8 cellular contexts compared by ENCODE assay signal in genomic region chr17:48593126-48593829, GRCh38. TPM values are rescaled to one million over a fixed set of nuclear protein-coding genes. Genes with fewer than 3 reads are reported as not detected.
DNase-seq lines count a peak whose midpoint lies in the region; ATAC-seq and TF ChIP-seq lines count a peak whose summit lies in the region.
"Had no signal": no experiment of that assay in that cellular context is flagged by ENCODE, and none has a peak within 500 bp of the region (broad histone marks: within the 10 kb centered on the region; RNA-seq: fewer than 3 reads in every experiment).

TSS of gene HOXB5 (minus strand) at chr17:48593779. CDS start at chr17:48593682, 97 bp downstream.

- 3% methylated on average over 21 of the region's 50 CpGs for WGBS in esophagus muscularis mucosa

- peak within 1 kb of the TSS; percentile 56 for H3K4me3 Mint-ChIP-seq in GM23338

- in situ Hi-C loops in gastrocnemius medialis (cut with MboI; ENCODE audit: low sequenced_read_pairs in 4 of 4): loop anchor here in 3 of 4 donors (10.0 kb wide), 2 partner anchors 248 to 258 kb away; no protein-coding TSS in a partner anchor

- H4K20me1 ChIP-seq in GM23338 (replicated peaks; ENCODE audit: insufficient read depth): peaks cover 43% of the 10 kb centered on the region
- peaks cover under 1% of the 10 kb centered on the region; the same call in 1 of the 2 replicates for H4K20me1 ChIP-seq in PC-3 (ENCODE audit: low read length)

- H3K36me3 Mint-ChIP-seq in GM23338 (ENCODE audit: low read depth): peaks cover 3% of the 10 kb centered on the region; the same call in 1 of the 3 replicates

- H3K9me3 ChIP-seq in PC-3 (ENCODE audit: low read length) (no peaks in the 10 kb centered on the region), esophagus muscularis mucosa (no peaks in the 10 kb centered on the region), gastrocnemius medialis (no peaks in the 10 kb centered on the region)

- H3K9me2 ChIP-seq in GM23338 (ENCODE audit: insufficient read depth) (no peaks in the 10 kb centered on the region), PC-3 (replicated peaks; ENCODE audit: low read length) (no peaks in the 10 kb centered on the region)

- H3K4me1 ChIP-seq in GM23338 (ENCODE audit: insufficient read depth) (peaks cover 62% of the 10 kb centered on the region), PC-3 (ENCODE audit: insufficient read depth, low read length) (peaks cover 6% of the 10 kb centered on the region), esophagus muscularis mucosa (peaks cover 31 to 59% (median 52%) of the 10 kb centered on the region in 4 donors), gastrocnemius medialis (peaks cover 3 to 25% of the 10 kb centered on the region in 2 donors)

- no peak within 1 kb of the TSS for H3K27ac Mint-ChIP-seq in GM23338

- no peak for TF ChIP-seq EP300 in esophagus muscularis mucosa (IDR thresholded peaks at IDR 0.05)

- H3K4me3 ChIP-seq in GM23338 (peak within 1 kb of the TSS; percentile 37), PC-3 (ENCODE audit: low read length) (peak within 1 kb of the TSS; percentile 4; the same call in 1 of the 2 replicates), esophagus muscularis mucosa (peak within 1 kb of the TSS; percentile 54 to 64 (median 60)), gastrocnemius medialis (peak within 1 kb of the TSS; percentile 44 to 50 (median 49))

- DNase-seq in GM23338 (ENCODE audit: low spot score) (no peak), PC-3 (no peak), esophagus muscularis mucosa (ENCODE audit: extremely low spot score) (no peak), gastrocnemius medialis (no peak), MV-4-11 (lab: John Stamatoyannopoulos, UW) (no peak), GM19240 (ENCODE audit: insufficient read length, low spot score) (no peak)

- ATAC-seq in GM23338 (peak; percentile 4), PC-3 (no peak), gastrocnemius medialis (no peak), HG03571 (IDR thresholded peaks at IDR 0.05; ENCODE audit: unreplicated experiment) (no peak)

- intact Hi-C loops in PC-3 (cut with micrococcal nuclease) (no loop called here), esophagus muscularis mucosa (cut with DNase I) (loop anchor here (5.0 kb wide), 1 partner anchor 256 kb away; no protein-coding TSS in a partner anchor), gastrocnemius medialis (cut with DNase I; ENCODE audit: low total_unique reads) (loop anchor here (5.0 kb wide), 1 partner anchor 241 kb away; no protein-coding TSS in a partner anchor)

- peaks cover 43% of the 10 kb centered on the region for H3K4me1 Mint-ChIP-seq in GM23338

- H3K27ac ChIP-seq in GM23338 (ENCODE audit: low read depth) (no peak within 1 kb of the TSS), PC-3 (ENCODE audit: low read length) (no peak within 1 kb of the TSS), esophagus muscularis mucosa (replicated peaks in 1 of 4) (peak within 1 kb of the TSS; percentile 42 to 72 (median 60)), gastrocnemius medialis (peak within 1 kb of the TSS in 2 of 4 donors; percentile 2 to 47)

- no TSS peak for BruUV-seq in PC-3 (replicated peaks; lab: Mats Ljungman, UMichigan)

- H3F3A ChIP-seq in GM23338 (replicated peaks; ENCODE audit: low read depth): peaks cover 49% of the 10 kb centered on the region
- H3F3A ChIP-seq in PC-3 (ENCODE audit: low read length, unreplicated experiment): no peaks in the 10 kb centered on the region

- H3K27me3 ChIP-seq in GM23338 (ENCODE audit: insufficient read depth) (peaks cover 100% of the 10 kb centered on the region), PC-3 (ENCODE audit: low read length) (no peaks in the 10 kb centered on the region), esophagus muscularis mucosa (peaks cover 6 to 66% (median 24%) of the 10 kb centered on the region in 4 donors), gastrocnemius medialis (peaks cover 60 to 87% (median 72%) of the 10 kb centered on the region in 3 donors)

- TF ChIP-seq CTCF in GM23338 (conservative IDR thresholded peaks at IDR 0.05; ENCODE audit: low read depth in 2 of 2) (no peak), PC-3 (conservative IDR thresholded peaks at IDR 0.05; ENCODE audit: low read depth, low read length) (no peak), esophagus muscularis mucosa (IDR thresholded peaks at IDR 0.05) (no peak), gastrocnemius medialis (IDR thresholded peaks at IDR 0.05 in 4 of 5, conservative IDR thresholded peaks at IDR 0.05 in 1 of 5) (no peak)

- H3K27me3 Mint-ChIP-seq in GM23338 (ENCODE audit: insufficient read depth, low read depth, poor library complexity): peaks cover 100% of the 10 kb centered on the region

- no peak for TF ChIP-seq POLR2A in esophagus muscularis mucosa (IDR thresholded peaks at IDR 0.05; ENCODE audit: low read depth)
- no peak for TF ChIP-seq POLR2A in gastrocnemius medialis (IDR thresholded peaks at IDR 0.05)

- CTCF ChIA-PET in PC-3 (lab: Charles Lee): interaction anchor here (0.5 to 1.2 kb wide), 6 partner anchors 107 to 858 kb away, joined by 3 to 14 read pairs (median 6); no protein-coding TSS in a partner anchor

- H3K36me3 ChIP-seq in GM23338 (ENCODE audit: insufficient read depth): no peaks in the 10 kb centered on the region
- no peaks in the 10 kb centered on the region for H3K36me3 ChIP-seq in PC-3 (ENCODE audit: low read depth, low read length)
- no peaks in the 10 kb centered on the region for H3K36me3 ChIP-seq in esophagus muscularis mucosa
- no peaks in the 10 kb centered on the region for H3K36me3 ChIP-seq in gastrocnemius medialis

- H3K79me2 ChIP-seq in GM23338 (replicated peaks; ENCODE audit: insufficient read depth) (no peaks in the 10 kb centered on the region), PC-3 (ENCODE audit: low read length) (peaks cover 18% of the 10 kb centered on the region)

- H3K4me2 ChIP-seq in GM23338 (peak within 1 kb of the TSS; percentile 69), PC-3 (ENCODE audit: low read length) (peak within 1 kb of the TSS; percentile 48)

- POLR2A ChIA-PET in PC-3 (lab: Charles Lee; ENCODE audit: unreplicated experiment): interaction anchor here (0.5 kb wide), 1 partner anchor 33 kb away, joined by 3 read pairs; the partner anchor contains the start of gene HOXB9

- H3K9me3 Mint-ChIP-seq in GM23338: no peaks in the 10 kb centered on the region; the same call in 2 of the 3 replicates

- H3K9ac ChIP-seq in PC-3 (ENCODE audit: low read length): no peak within 1 kb of the TSS

- H2AFZ ChIP-seq in GM23338 (no peak within 1 kb of the TSS), PC-3 (ENCODE audit: low read length) (peak within 1 kb of the TSS; percentile 48)

TF ChIP-seq in GM23338, 12 proteins besides CTCF, POLR2A, EP300 and RAD21 (continues in another document):
- TF ChIP-seq, protein P1, sequence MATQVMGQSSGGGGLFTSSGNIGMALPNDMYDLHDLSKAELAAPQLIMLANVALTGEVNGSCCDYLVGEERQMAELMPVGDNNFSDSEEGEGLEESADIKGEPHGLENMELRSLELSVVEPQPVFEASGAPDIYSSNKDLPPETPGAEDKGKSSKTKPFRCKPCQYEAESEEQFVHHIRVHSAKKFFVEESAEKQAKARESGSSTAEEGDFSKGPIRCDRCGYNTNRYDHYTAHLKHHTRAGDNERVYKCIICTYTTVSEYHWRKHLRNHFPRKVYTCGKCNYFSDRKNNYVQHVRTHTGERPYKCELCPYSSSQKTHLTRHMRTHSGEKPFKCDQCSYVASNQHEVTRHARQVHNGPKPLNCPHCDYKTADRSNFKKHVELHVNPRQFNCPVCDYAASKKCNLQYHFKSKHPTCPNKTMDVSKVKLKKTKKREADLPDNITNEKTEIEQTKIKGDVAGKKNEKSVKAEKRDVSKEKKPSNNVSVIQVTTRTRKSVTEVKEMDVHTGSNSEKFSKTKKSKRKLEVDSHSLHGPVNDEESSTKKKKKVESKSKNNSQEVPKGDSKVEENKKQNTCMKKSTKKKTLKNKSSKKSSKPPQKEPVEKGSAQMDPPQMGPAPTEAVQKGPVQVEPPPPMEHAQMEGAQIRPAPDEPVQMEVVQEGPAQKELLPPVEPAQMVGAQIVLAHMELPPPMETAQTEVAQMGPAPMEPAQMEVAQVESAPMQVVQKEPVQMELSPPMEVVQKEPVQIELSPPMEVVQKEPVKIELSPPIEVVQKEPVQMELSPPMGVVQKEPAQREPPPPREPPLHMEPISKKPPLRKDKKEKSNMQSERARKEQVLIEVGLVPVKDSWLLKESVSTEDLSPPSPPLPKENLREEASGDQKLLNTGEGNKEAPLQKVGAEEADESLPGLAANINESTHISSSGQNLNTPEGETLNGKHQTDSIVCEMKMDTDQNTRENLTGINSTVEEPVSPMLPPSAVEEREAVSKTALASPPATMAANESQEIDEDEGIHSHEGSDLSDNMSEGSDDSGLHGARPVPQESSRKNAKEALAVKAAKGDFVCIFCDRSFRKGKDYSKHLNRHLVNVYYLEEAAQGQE (IDR thresholded peaks at IDR 0.05; ENCODE audit: unreplicated experiment): no peak
- peak; percentile 69 for TF ChIP-seq EZH2phosphoT487 (IDR thresholded peaks at IDR 0.05; ENCODE audit: unreplicated experiment)
- TF ChIP-seq ZNF114 (CRISPR knock-in tag; IDR thresholded peaks at IDR 0.05): no peak
- no peak for TF ChIP-seq NANOG (IDR thresholded peaks at IDR 0.05; ENCODE audit: borderline replicate concordance)
- TF ChIP-seq ZNF331 (CRISPR knock-in tag; IDR thresholded peaks at IDR 0.05; ENCODE audit: low read depth): no peak
- no peak for TF ChIP-seq ETS1 (IDR thresholded peaks at IDR 0.05)
- no peak for TF ChIP-seq STAT1 (IDR thresholded peaks at IDR 0.05; ENCODE audit: unreplicated experiment)
- no peak for TF ChIP-seq CREB1 (CRISPR knock-in tag; IDR thresholded peaks at IDR 0.05; ENCODE audit: low read depth)
- TF ChIP-seq EZH2 (IDR thresholded peaks at IDR 0.05; ENCODE audit: low read depth, unreplicated experiment): peak; percentile 92
- TF ChIP-seq POLR2AphosphoS5 (IDR thresholded peaks at IDR 0.05; ENCODE audit: low read depth): no peak
- no peak for TF ChIP-seq JUNB (IDR thresholded peaks at IDR 0.05; ENCODE audit: unreplicated experiment)

RNA-seq across cellular contexts. Expression of gene HOXB5, which starts in this region (rescaled TPM):
- not detected in 2 replicates for total RNA-seq in GM23338 (2014; rRNA removed; shearing (Covaris generic))
- not detected in 2 replicates for polyA plus RNA-seq in GM23338 (2016; fragmentation: Nextera tagmentation; extraction: Ambion mirVana)
- total RNA-seq in PC-3 (2014; rRNA removed) (0.40 and 0.95 TPM in 2 replicates), esophagus muscularis mucosa (under 1 TPM; 0.17 to 0.83 (median 0.36) TPM), gastrocnemius medialis (not detected)
- total RNA-seq: mononuclear cell had no signal

Comparison
In these comparisons a context has a peak if more than half of its experiments do, and no peak if none do; other contexts are left out.
1. Peak in ATAC-seq, H3K4me3 ChIP-seq and H3K4me2 ChIP-seq in GM23338; RNA of the gene not detected or under 1 TPM.
2. H3K27ac ChIP-seq: peak in esophagus muscularis mucosa (4 of 4); none in GM23338 (single experiment) and PC-3 (single experiment).
3. H3K4me3 ChIP-seq: peak in every context shown above with its lines; median percentile 60 in esophagus muscularis mucosa; 49 in gastrocnemius medialis; 37 in GM23338; 4 in PC-3.